Comparison of ENCODE assay signal across 8 cellular contexts in genomic region chr1:36157115-36157903, GRCh38. TPM values are rescaled to one million over a fixed set of nuclear protein-coding genes. Genes with fewer than 3 reads are reported as not detected.
DNase-seq lines count a peak whose midpoint lies in the region; ATAC-seq, FAIRE-seq and TF ChIP-seq lines count a peak whose summit lies in the region.

No MANE protein-coding gene starts in this region.

- SMC1A ChIA-PET in GM12878 (lab: Charles Lee; ENCODE audit: uncharacterized antibody, unreplicated experiment), result interaction anchor here (0.6 to 1.2 kb wide), 2 partner anchors 31 to 124 kb away, joined by 3 read pairs; no protein-coding TSS in a partner anchor

- in situ Hi-C loops in GM12878 (cut with MboI), result no loop called here

- H3K9me3 ChIP-seq in BLaER1 (no peaks in the 10 kb centered on the region), GM12878 (replicated peaks; ENCODE audit: control insufficient read depth, insufficient read depth, low read length) (no peaks in the 10 kb centered on the region), right lobe of liver (no peaks in the 10 kb centered on the region), thymus (ENCODE audit: control insufficient read depth) (peaks cover 1% of the 10 kb centered on the region)

- H3K36me3 ChIP-seq in BLaER1 (peaks cover 13% of the 10 kb centered on the region; the same call in 1 of the 2 replicates), GM12878 (ENCODE audit: control insufficient read depth in 2 of 2, insufficient read depth in 2 of 2, low read length in 1 of 2) (peaks cover 0 to 8% of the 10 kb centered on the region in 2 experiments; a peak in 2 of 4 replicates), right lobe of liver (no peaks in the 10 kb centered on the region), thymus (ENCODE audit: control insufficient read depth, insufficient read depth) (peaks cover 4% of the 10 kb centered on the region)

- BruUV-seq in GM12878 (replicated peaks; lab: Mats Ljungman, UMichigan), result no TSS peak

- H3K4me1 ChIP-seq in BLaER1 (peaks cover 81% of the 10 kb centered on the region), GM12878 (ENCODE audit: control insufficient read depth, insufficient read depth, low read length) (peaks cover 40% of the 10 kb centered on the region), right lobe of liver (peaks cover 0 to 15% (median 1%) of the 10 kb centered on the region in 4 donors), thymus (ENCODE audit: control insufficient read depth, insufficient read depth, low read length) (peaks cover 41% of the 10 kb centered on the region)

- H3K27ac ChIP-seq in BLaER1 (peak overlapping the region; percentile 99), GM12878 (ENCODE audit: control insufficient read depth, insufficient read depth) (peak overlapping the region; percentile 85), right lobe of liver (peak overlapping the region; percentile 95 to 99 (median 99)), thymus (ENCODE audit: low read depth) (peak overlapping the region; percentile 95)

- H2AFZ ChIP-seq in GM12878 (ENCODE audit: control insufficient read depth, low read depth, low read length), result no peak overlapping the region; the same call in 1 of the 2 replicates

- DNase-seq in M059J (ENCODE audit: low read depth) (peak; percentile 45), GM12878 (ENCODE audit: low read depth, low spot score) (no peak), right lobe of liver (no peak), D721Med (ENCODE audit: insufficient read length, low spot score) (no peak), activated gamma-delta T cell treated with Interleukin-2 at 50 U/mL for 16 hours (no peak)

- peak overlapping the region; percentile 99 for H3K9ac ChIP-seq in BLaER1
- peak overlapping the region; percentile 82 for H3K9ac ChIP-seq in GM12878 (ENCODE audit: control insufficient read depth, insufficient read depth, low read length)

- POLR2A ChIA-PET in GM12878 (lab: Charles Lee), result interaction anchor here (0.5 to 3.7 kb wide), 4 partner anchors 56 to 229 kb away, joined by 3 to 13 read pairs (median 4); partner anchors contain the start of gene THRAP3

- TF ChIP-seq RAD21 in GM12878 (IDR thresholded peaks at IDR 0.05; ENCODE audit: insufficient read depth, low read depth, low read length), result no peak

- TF ChIP-seq EP300 in GM12878 (IDR thresholded peaks at IDR 0.05; ENCODE audit: borderline replicate concordance in 1 of 2, control insufficient read depth in 1 of 2, low read depth in 2 of 2, low read length in 2 of 2), result no peak

- no peak for FAIRE-seq in GM12878 (lab: Jason Lieb, UNC)
- FAIRE-seq in D721Med (lab: Jason Lieb, UNC), result no peak

- 7% methylated on average over 7 of the region's 9 CpGs for WGBS in GM12878 (ENCODE audit: insufficient coverage, insufficient replicate concordance, low lambda C conversion rate, missing lambda C conversion rate)
- 15% methylated on average over 4 of the region's 9 CpGs for WGBS in right lobe of liver (ENCODE audit: insufficient coverage, low coverage, low lambda C conversion rate, missing lambda C conversion rate)
- 8% methylated on average over 9 of the region's 9 CpGs for WGBS in thymus

- intact Hi-C loops in GM12878 (cut with micrococcal nuclease; ENCODE audit: unreplicated experiment), result loop anchor here (10.0 kb wide), 1 partner anchor 227 kb away; the partner anchor contains the start of gene STK40
- intact Hi-C loops in right lobe of liver (cut with DNase I), result no loop called here

- no peak for TF ChIP-seq CTCF in GM12878 (IDR thresholded peaks at IDR 0.05 in 2 of 3, conservative IDR thresholded peaks at IDR 0.05 in 1 of 3; ENCODE audit: control insufficient read depth in 2 of 3, extremely low read depth in 1 of 3, insufficient read depth in 1 of 3, low read depth in 3 of 3, low read length in 3 of 3)
- TF ChIP-seq CTCF in right lobe of liver (IDR thresholded peaks at IDR 0.05), result no peak
- no peak for TF ChIP-seq CTCF in D721Med (IDR thresholded peaks at IDR 0.05; ENCODE audit: insufficient read depth, missing control alignments)

- H3K4me2 ChIP-seq in BLaER1 (peak overlapping the region; percentile 99), GM12878 (ENCODE audit: control insufficient read depth, insufficient read depth) (peak overlapping the region; percentile 98)

- CTCF ChIA-PET in GM12878 (lab: Yijun Ruan, JAX), result interaction anchor here (0.6 to 10.2 kb wide), 5 partner anchors 8 to 212 kb away, joined by 3 to 262 read pairs (median 4); partner anchors contain the start of gene SH3D21

- no peaks in the 10 kb centered on the region for H3K27me3 ChIP-seq in BLaER1
- no peaks in the 10 kb centered on the region for H3K27me3 ChIP-seq in GM12878 (replicated peaks in 1 of 2; ENCODE audit: control insufficient read depth in 2 of 2, insufficient read depth in 2 of 2, low read length in 1 of 2)
- H3K27me3 ChIP-seq in right lobe of liver, result no peaks in the 10 kb centered on the region
- H3K27me3 ChIP-seq in thymus (ENCODE audit: control insufficient read depth, insufficient read depth), result no peaks in the 10 kb centered on the region

- H3K4me3 ChIP-seq in BLaER1 (peak overlapping the region; percentile 100), GM12878 (peak overlapping the region; percentile 99), right lobe of liver (peak overlapping the region; percentile 86 to 99 (median 94)), thymus (ENCODE audit: low read length) (peak overlapping the region; percentile 99)

- ATAC-seq in GM12878 (no peak), right lobe of liver (no peak), GM18505 (IDR thresholded peaks at IDR 0.05; ENCODE audit: unreplicated experiment) (no peak)

- H3K79me2 ChIP-seq in GM12878 (ENCODE audit: control insufficient read depth, insufficient read depth, low read length), result peaks cover 72% of the 10 kb centered on the region

- RAD21 ChIA-PET in GM12878 (lab: Charles Lee; ENCODE audit: unreplicated experiment), result interaction anchor here (0.6 to 2.9 kb wide), 4 partner anchors 8 to 55 kb away, joined by 3 to 19 read pairs (median 4); partner anchors contain the start of gene TRAPPC3

- TF ChIP-seq POLR2A in GM12878 (IDR thresholded peaks at IDR 0.05; ENCODE audit: low read depth, low read length), result no peak; the same call in 1 of the 2 replicates
- TF ChIP-seq POLR2A in right lobe of liver (IDR thresholded peaks at IDR 0.05), result no peak
- no peak for TF ChIP-seq POLR2A in GM18505 (IDR thresholded peaks at IDR 0.05; ENCODE audit: borderline replicate concordance, extremely low read depth, insufficient read depth, insufficient read length)

- H4K20me1 ChIP-seq in BLaER1 (peaks cover 54% of the 10 kb centered on the region), GM12878 (ENCODE audit: control insufficient read depth, insufficient read depth) (no peaks in the 10 kb centered on the region; the same call in 1 of the 2 replicates)

RNA-seq across cellular contexts. Expression of gene MAP7D1, which starts 1.3 kb away (rescaled TPM):
- total RNA-seq in M059J (2014; rRNA removed; shearing (Covaris generic)), result 176 and 265 TPM in 2 replicates
- total RNA-seq in GM12878 (2013; cell fraction: nucleolus; rRNA removed), result 40.9 and 49.7 TPM in 2 replicates
- 36.2 and 44.4 TPM in 2 replicates for total RNA-seq in GM12878 (2014; rRNA removed)
- total RNA-seq in GM12878 (2014; rRNA removed; fragmentation: Illumina TruSeq; extraction: Trizol), result 26.9 and 32.0 TPM in 2 replicates
- total RNA-seq in GM12878 (2021), result 95.6 and 97.6 TPM in 2 replicates
- polyA plus RNA-seq in GM12878 (2011; ENCODE audit: low read depth), result 26.1 TPM
- polyA plus RNA-seq in GM12878 (2011; rRNA removed), result 10.2 and 16.4 TPM in 2 replicates
- polyA plus RNA-seq in GM12878 (2011; cell fraction: cytosol; rRNA removed), result 16.5 and 22.1 TPM in 2 replicates
- 40.7 and 54.8 TPM in 2 replicates for polyA plus RNA-seq in GM12878 (2011; cell fraction: nucleus; rRNA removed)
- 34.5 and 44.0 TPM in 2 replicates for polyA plus RNA-seq in GM12878 (2012)
- polyA plus RNA-seq in GM12878 (2014; fragmentation: Illumina TruSeq; extraction: Trizol), result 17.8 and 38.9 TPM in 2 replicates
- 10 to 100 TPM in 1 of 2 experiments, 1 to 10 TPM in 1; 4.4 to 11.2 TPM for polyA plus RNA-seq in GM12878 (2014; fragmentation: Nextera tagmentation; extraction: Ambion mirVana)
- 45.3 and 55.6 TPM in 2 replicates for polyA plus RNA-seq in GM12878 (2014; rRNA removed)
- polyA plus RNA-seq in GM12878 (2016; fragmentation: Nextera tagmentation; extraction: Ambion mirVana), result 10 to 100 TPM; 10.0 to 14.4 TPM
- 9.6 and 19.9 TPM in 2 replicates for polyA minus RNA-seq in GM12878 (2011; rRNA and poly(A)+ RNA removed)
- 19.1 and 22.8 TPM in 2 replicates for polyA minus RNA-seq in GM12878 (2011; cell fraction: cytosol; rRNA and poly(A)+ RNA removed)
- 8.7 and 20.3 TPM in 2 replicates for polyA minus RNA-seq in GM12878 (2011; cell fraction: nucleus; rRNA and poly(A)+ RNA removed)
- 10 to 100 TPM; 10.2 to 28.2 (median 15.8) TPM for total RNA-seq in right lobe of liver
- 68.6 TPM for polyA plus RNA-seq in thymus

RNA-seq across cellular contexts. Expression of gene TRAPPC3, which starts 8.0 kb away (rescaled TPM):
- 132 and 147 TPM in 2 replicates for total RNA-seq in M059J (2014; rRNA removed; shearing (Covaris generic))
- total RNA-seq in GM12878 (2013; cell fraction: nucleolus; rRNA removed), result 29.1 and 32.2 TPM in 2 replicates
- total RNA-seq in GM12878 (2014; rRNA removed), result 68.0 and 72.2 TPM in 2 replicates
- total RNA-seq in GM12878 (2014; rRNA removed; fragmentation: Illumina TruSeq; extraction: Trizol), result 59.7 and 59.9 TPM in 2 replicates
- total RNA-seq in GM12878 (2021), result 54.4 and 60.0 TPM in 2 replicates
- polyA plus RNA-seq in GM12878 (2011; ENCODE audit: low read depth), result 43.1 TPM
- polyA plus RNA-seq in GM12878 (2011; rRNA removed), result 75.3 and 80.2 TPM in 2 replicates
- 60.3 and 63.1 TPM in 2 replicates for polyA plus RNA-seq in GM12878 (2011; cell fraction: cytosol; rRNA removed)
- 37.8 and 39.7 TPM in 2 replicates for polyA plus RNA-seq in GM12878 (2011; cell fraction: nucleus; rRNA removed)
- polyA plus RNA-seq in GM12878 (2012), result 39.8 and 44.0 TPM in 2 replicates
- 77.8 and 93.7 TPM in 2 replicates for polyA plus RNA-seq in GM12878 (2014; fragmentation: Illumina TruSeq; extraction: Trizol)
- 10 to 100 TPM; 14.7 to 24.5 TPM for polyA plus RNA-seq in GM12878 (2014; fragmentation: Nextera tagmentation; extraction: Ambion mirVana)
- 73.1 and 74.9 TPM in 2 replicates for polyA plus RNA-seq in GM12878 (2014; rRNA removed)
- polyA plus RNA-seq in GM12878 (2016; fragmentation: Nextera tagmentation; extraction: Ambion mirVana), result 100 to 1,000 TPM; 113 to 122 TPM
- 22.7 and 23.2 TPM in 2 replicates for polyA minus RNA-seq in GM12878 (2011; rRNA and poly(A)+ RNA removed)
- polyA minus RNA-seq in GM12878 (2011; cell fraction: cytosol; rRNA and poly(A)+ RNA removed), result 11.0 and 13.9 TPM in 2 replicates
- 6.9 and 11.8 TPM in 2 replicates for polyA minus RNA-seq in GM12878 (2011; cell fraction: nucleus; rRNA and poly(A)+ RNA removed)
- 10 to 100 TPM; 26.0 to 52.4 (median 30.9) TPM for total RNA-seq in right lobe of liver
- polyA plus RNA-seq in thymus, result 73.6 TPM

RNA-seq across cellular contexts. Expression of gene COL8A2, which starts 32.3 kb away (rescaled TPM):
- total RNA-seq in M059J (2014; rRNA removed; shearing (Covaris generic)), result 1.7 and 2.2 TPM in 2 replicates
- 0.10 and 0.29 TPM in 2 replicates for total RNA-seq in GM12878 (2013; cell fraction: nucleolus; rRNA removed)
- total RNA-seq in GM12878 (2014; rRNA removed) (0.05 TPM in 1 of 2 replicates, not detected in the other), GM12878 (2014; rRNA removed; fragmentation: Illumina TruSeq; extraction: Trizol) (not detected in 2 replicates), GM12878 (2021) (0.08 TPM in 1 of 2 replicates, not detected in the other), right lobe of liver (under 1 TPM; 0.18 to 0.74 (median 0.52) TPM)
- polyA plus RNA-seq in GM12878 (2011; ENCODE audit: low read depth), result 0.05 TPM
- polyA plus RNA-seq in GM12878 (2011; rRNA removed) (not detected in 2 replicates), GM12878 (2014; fragmentation: Illumina TruSeq; extraction: Trizol) (0.01 TPM in 1 of 2 replicates, not detected in the other), GM12878 (2014; fragmentation: Nextera tagmentation; extraction: Ambion mirVana) (not detected), GM12878 (2014; rRNA removed) (0.03 TPM in 1 of 2 replicates, not detected in the other), GM12878 (2016; fragmentation: Nextera tagmentation; extraction: Ambion mirVana) (not detected), thymus (6.7 TPM)
- not detected in 2 replicates for polyA plus RNA-seq in GM12878 (2011; cell fraction: cytosol; rRNA removed)
- polyA plus RNA-seq in GM12878 (2011; cell fraction: nucleus; rRNA removed), result 0.03 TPM in 1 of 2 replicates, not detected in the other
- 0.03 and 0.07 TPM in 2 replicates for polyA plus RNA-seq in GM12878 (2012)
- polyA minus RNA-seq in GM12878 (2011; rRNA and poly(A)+ RNA removed), result not detected in 2 replicates
- polyA minus RNA-seq in GM12878 (2011; cell fraction: cytosol; rRNA and poly(A)+ RNA removed), result not detected in 2 replicates
- polyA minus RNA-seq in GM12878 (2011; cell fraction: nucleus; rRNA and poly(A)+ RNA removed), result not detected in 2 replicates
